In genomic region chr6:43716099-43716498, GRCh38 we compare ENCODE assay signal across 15 cellular contexts. TPM values are rescaled to one million over a fixed set of nuclear protein-coding genes. Genes with fewer than 3 reads are reported as not detected.
DNase-seq lines count a peak whose midpoint lies in the region; ATAC-seq and TF ChIP-seq lines count a peak whose summit lies in the region.
"Had no signal": no experiment of that assay in that cellular context is flagged by ENCODE, and none has a peak within 500 bp of the region (broad histone marks: within the 10 kb centered on the region; RNA-seq: fewer than 3 reads in every experiment).

No MANE protein-coding gene starts in this region.

- no peaks in the 10 kb centered on the region for H3K36me3 Mint-ChIP-seq in activated CD4-positive, alpha-beta T cell treated with anti-CD3 and anti-CD28 coated beads for 36 hours (ENCODE audit: low read depth)

- H3K4me3 ChIP-seq in MM.1S (ENCODE audit: low read length): no peak overlapping the region
- H3K4me3 ChIP-seq: mucosa of descending colon had no signal

- no peaks in the 10 kb centered on the region for H3K9me3 Mint-ChIP-seq in activated CD4-positive, alpha-beta T cell treated with anti-CD3 and anti-CD28 coated beads for 36 hours (ENCODE audit: low read depth)

- no peaks in the 10 kb centered on the region for H3K79me2 ChIP-seq in MM.1S (ENCODE audit: low read length)

- no peak overlapping the region for H3K9ac ChIP-seq in MM.1S (ENCODE audit: low read length)

- H4K20me1 ChIP-seq in MM.1S (ENCODE audit: insufficient read depth, low read length): no peaks in the 10 kb centered on the region

- ATAC-seq in activated CD4-positive, alpha-beta T cell treated with anti-CD3 and anti-CD28 coated beads for 36 hours: no peak
- ATAC-seq: mucosa of descending colon, Panc1 had no signal

- DNase-seq in Ammon's horn (ENCODE audit: low spot score): peak; percentile 33
- DNase-seq in MM.1S: no peak
- DNase-seq in cerebellum (ENCODE audit: low spot score): peak; percentile 44
- peak; percentile 35 for DNase-seq in medulla oblongata (ENCODE audit: extremely low spot score)
- DNase-seq in LoVo (ENCODE audit: low spot score): no peak
- no peak for DNase-seq in activated CD4-positive, alpha-beta T cell treated with anti-CD3 and anti-CD28 coated beads for 36 hours
- DNase-seq in NCI-H2029 treated with DMSO at 0.1 percent for 48 hours (lab: John Stamatoyannopoulos, UW): no peak
- no peak for DNase-seq in activated naive CD4-positive, alpha-beta T cell treated with anti-CD3 and anti-CD28 coated beads, Interleukin-2, amount 50 U/mL, for 16 hours
- DNase-seq: activated naive CD4-positive, alpha-beta T cell; erythroblast; mucosa of descending colon; retina; stimulated activated naive CD4-positive, alpha-beta T cell treated with Interleukin-2 at 50 U/mL for 16 hours had no signal

- H3K4me2 ChIP-seq in MM.1S (ENCODE audit: low read depth, low read length): no peak overlapping the region

- H3K27ac Mint-ChIP-seq in activated CD4-positive, alpha-beta T cell treated with anti-CD3 and anti-CD28 coated beads for 36 hours: no peak overlapping the region

- H3K4me1 ChIP-seq in MM.1S (ENCODE audit: low read length): peaks cover 28% of the 10 kb centered on the region

- H3K36me3 ChIP-seq in MM.1S (replicated peaks; ENCODE audit: insufficient read depth, low read length): no peaks in the 10 kb centered on the region

- TF ChIP-seq CTCF in MM.1S (IDR thresholded peaks at IDR 0.05; ENCODE audit: low read length): no peak

- H3K27me3 Mint-ChIP-seq in activated CD4-positive, alpha-beta T cell treated with anti-CD3 and anti-CD28 coated beads for 36 hours: peaks cover 12% of the 10 kb centered on the region

- POLR2A ChIA-PET in activated CD4-positive, alpha-beta T cell treated with anti-CD3 and anti-CD28 coated beads for 36 hours (lab: Charles Lee): no interaction called here

- CTCF ChIA-PET in activated CD4-positive, alpha-beta T cell treated with anti-CD3 and anti-CD28 coated beads for 36 hours (lab: Charles Lee): no interaction called here

- H3K4me3 Mint-ChIP-seq in activated CD4-positive, alpha-beta T cell treated with anti-CD3 and anti-CD28 coated beads for 36 hours: no peak overlapping the region

- H2AFZ ChIP-seq in MM.1S (ENCODE audit: low read length): no peak overlapping the region

- peak overlapping the region; percentile 75; the same call in 1 of the 2 replicates for H3K27ac ChIP-seq in MM.1S (ENCODE audit: low read length)
- H3K27ac ChIP-seq: HL-60 had no signal

- no peaks in the 10 kb centered on the region for H3K4me1 Mint-ChIP-seq in activated CD4-positive, alpha-beta T cell treated with anti-CD3 and anti-CD28 coated beads for 36 hours

- intact Hi-C loops in activated CD4-positive, alpha-beta T cell treated with anti-CD3 and anti-CD28 coated beads for 36 hours (cut with DNase I, micrococcal nuclease): no loop called here

- no peaks in the 10 kb centered on the region for H3K27me3 ChIP-seq in MM.1S (replicated peaks; ENCODE audit: insufficient read depth, low read length)

- H3K9me3 ChIP-seq in MM.1S (replicated peaks; ENCODE audit: insufficient read depth, low read length): no peaks in the 10 kb centered on the region
- H3K9me3 ChIP-seq: mucosa of descending colon had no signal

- H3F3A ChIP-seq in MM.1S (ENCODE audit: insufficient read depth, low read length): peaks cover 23% of the 10 kb centered on the region

- no peaks in the 10 kb centered on the region for H3K9me2 ChIP-seq in MM.1S (replicated peaks; ENCODE audit: insufficient read depth, low read length)

RNA-seq across cellular contexts. Expression of gene MRPS18A, which starts 28.5 kb away (rescaled TPM):
- total RNA-seq in cerebellum: 17.0 TPM
- total RNA-seq in activated CD4-positive, alpha-beta T cell treated with anti-CD3 and anti-CD28 coated beads for 36 hours: 10 to 100 TPM; 54.0 to 68.7 TPM

RNA-seq across cellular contexts. Expression of gene VEGFA, which starts 53.9 kb away (rescaled TPM):
- total RNA-seq in cerebellum: 34.4 TPM
- total RNA-seq in activated CD4-positive, alpha-beta T cell treated with anti-CD3 and anti-CD28 coated beads for 36 hours: 10 to 100 TPM; 64.6 to 72.8 TPM

Comparison
In these comparisons a context has a peak if more than half of its experiments do, and no peak if none do; other contexts are left out.
1. DNase-seq: peak in Ammon's horn (single experiment), cerebellum (single experiment) and medulla oblongata (single experiment); none in MM.1S (single experiment), LoVo (single experiment), activated CD4-positive, alpha-beta T cell treated with anti-CD3 and anti-CD28 coated beads for 36 hours (single experiment), NCI-H2029 treated with DMSO at 0.1 percent for 48 hours (single experiment) and activated naive CD4-positive, alpha-beta T cell treated with anti-CD3 and anti-CD28 coated beads, Interleukin-2, amount 50 U/mL, for 16 hours (single experiment).